1 cellular context compared by ENCODE assay signal in genomic region chr5:294788-295187, GRCh38. TPM values are rescaled to one million over a fixed set of nuclear protein-coding genes. Genes with fewer than 3 reads are reported as not detected.
"Had no signal": no experiment of that assay in that cellular context is flagged by ENCODE, and none has a peak within 500 bp of the region (broad histone marks: within the 10 kb centered on the region; RNA-seq: fewer than 3 reads in every experiment).

No MANE protein-coding gene starts in this region.

RNA-seq across cellular contexts. Expression of gene AHRR, which starts 26.7 kb away (rescaled TPM):
- total RNA-seq: ascending aorta had no signal
